In the genomic region with DNA sequence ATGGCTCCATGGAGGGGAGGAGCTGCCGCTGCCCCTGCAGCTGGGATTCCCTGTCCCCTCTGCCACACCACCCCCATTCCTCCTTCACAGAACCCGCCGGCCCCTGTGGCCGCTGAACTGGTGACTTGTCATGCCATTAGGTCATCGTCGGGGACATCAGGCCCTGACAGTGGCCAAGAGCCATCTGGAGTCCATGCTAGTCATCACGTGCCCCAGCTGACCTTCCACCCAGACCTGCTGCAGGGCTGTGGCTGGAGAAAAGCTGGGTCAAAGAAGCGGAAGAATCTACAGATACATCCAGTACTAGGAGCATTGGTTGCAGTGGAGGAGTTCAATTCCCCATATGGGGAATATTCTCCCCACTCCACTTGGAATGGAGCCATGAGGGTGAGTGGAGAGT, we compare ENCODE assay signal across 21 cellular contexts.
"Had no signal": no experiment of that assay in that cellular context is flagged by ENCODE, and none has a peak within 500 bp of the region (broad histone marks: within the 10 kb centered on the region; RNA-seq: fewer than 3 reads in every experiment).

No MANE protein-coding gene starts in this region.

- H3K4me1 ChIP-seq: pancreas, prostate gland, spleen had no signal

- H3K27ac ChIP-seq: epithelial cell of prostate, esophagus squamous epithelium, foreskin keratinocyte, hepatocyte, pancreas, prostate gland, spleen, tibial artery had no signal

- H3K4me3 ChIP-seq: esophagus squamous epithelium, hepatocyte, mucosa of descending colon, pancreas, prostate gland, spleen, tibial artery had no signal

- DNase-seq: effector memory CD8-positive, alpha-beta T cell; esophagus squamous epithelium; foreskin keratinocyte; kidney; left cardiac atrium; left ventricle myocardium superior; mucosa of descending colon; natural killer cell; pancreas; retina; spleen; stimulated activated CD4-positive, alpha-beta T cell treated with anti-CD3 and anti-CD28 coated beads, Interleukin-15, amount 100 ng/mL, for 24 hours; stimulated activated CD4-positive, alpha-beta T cell treated with anti-CD3 and anti-CD28 coated beads, Interleukin-1b, Interleukin-23, amount 100 ng/mL, for 48 hours; stimulated activated CD4-positive, alpha-beta T cell treated with anti-CD3 and anti-CD28 coated beads, Interleukin-4, amount 100 ng/mL, for 24 hours had no signal

- H3K79me2 ChIP-seq: hepatocyte had no signal

- H3K9me3 ChIP-seq: esophagus squamous epithelium, mucosa of descending colon, pancreas, prostate gland, spleen, tibial artery had no signal

- H3K36me3 ChIP-seq: esophagus squamous epithelium, pancreas, prostate gland, spleen, tibial artery had no signal

- H3K4me2 ChIP-seq: hepatocyte had no signal

- ATAC-seq: effector memory CD8-positive, alpha-beta T cell; foreskin keratinocyte; left ventricle myocardium superior; mucosa of descending colon; natural killer cell; pancreas; sciatic nerve; stimulated activated memory B cell treated with anti-CD40 and anti-IgM and Interleukin-4, amounts not matched to agents 10 μg/mL and 1 μg/mL and 100 μg/mL, for 72 hours had no signal

- H2AFZ ChIP-seq: hepatocyte had no signal

- FAIRE-seq: colon, kidney, pancreas had no signal

- H3K27me3 ChIP-seq: esophagus squamous epithelium, foreskin keratinocyte, hepatocyte, pancreas, spleen, tibial artery had no signal
